Comparison of ENCODE assay signal across 1 cellular context in genomic region chr18:3972291-3972985, GRCh38.
TF ChIP-seq lines count a peak whose summit lies in the region.

No MANE protein-coding gene starts in this region.

TF ChIP-seq in WTC11, 78 proteins besides CTCF, POLR2A, EP300 and RAD21 (continued from another document):
- no peak for TF ChIP-seq AR (CRISPR knock-in tag; IDR thresholded peaks at IDR 0.05)
- no peak for TF ChIP-seq USF2 (CRISPR knock-in tag; IDR thresholded peaks at IDR 0.05)
- no peak for TF ChIP-seq IRF2 (CRISPR knock-in tag; IDR thresholded peaks at IDR 0.05; ENCODE audit: borderline replicate concordance, low read depth)
- TF ChIP-seq CREB1 (CRISPR knock-in tag; IDR thresholded peaks at IDR 0.05) = no peak
- TF ChIP-seq ZNF671 (CRISPR knock-in tag; IDR thresholded peaks at IDR 0.05) = no peak
- TF ChIP-seq, protein P1, sequence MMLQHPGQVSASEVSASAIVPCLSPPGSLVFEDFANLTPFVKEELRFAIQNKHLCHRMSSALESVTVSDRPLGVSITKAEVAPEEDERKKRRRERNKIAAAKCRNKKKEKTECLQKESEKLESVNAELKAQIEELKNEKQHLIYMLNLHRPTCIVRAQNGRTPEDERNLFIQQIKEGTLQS (CRISPR knock-in tag; conservative IDR thresholded peaks at IDR 0.05) = no peak
- no peak for TF ChIP-seq SMAD3 (CRISPR knock-in tag; IDR thresholded peaks at IDR 0.05; ENCODE audit: borderline replicate concordance)
